Comparison of ENCODE assay signal across 9 cellular contexts in the genomic region with DNA sequence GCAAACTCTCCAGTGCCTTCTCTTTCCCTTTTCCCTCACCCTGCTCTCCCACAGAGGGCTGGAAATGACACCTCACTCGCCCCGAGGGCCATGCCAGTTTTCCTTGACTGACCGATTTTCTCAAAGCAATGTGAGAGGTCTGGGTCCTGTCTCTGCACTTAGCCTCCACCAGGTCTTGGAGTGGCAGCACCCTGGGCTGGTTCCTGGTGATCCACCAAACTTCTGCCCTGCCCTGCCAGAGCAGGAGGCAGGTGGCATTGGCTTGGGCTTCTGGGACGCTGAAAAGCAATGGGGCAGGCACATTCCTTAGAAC.
DNase-seq lines count a peak whose midpoint lies in the region; ATAC-seq, FAIRE-seq and TF ChIP-seq lines count a peak whose summit lies in the region.
"Had no signal": no experiment of that assay in that cellular context is flagged by ENCODE, and none has a peak within 500 bp of the region (broad histone marks: within the 10 kb centered on the region; RNA-seq: fewer than 3 reads in every experiment).

No MANE protein-coding gene starts in this region.

- H3K4me2 ChIP-seq in keratinocyte (ENCODE audit: control insufficient read depth, extremely low read depth, insufficient read depth, low read depth, low read length) = peak overlapping the region; percentile 91

- CTCF ChIA-PET in activated CD8-positive, alpha-beta T cell treated with anti-CD3 and anti-CD28 coated beads for 36 hours (lab: Charles Lee) = interaction anchor here (8.1 kb wide), 1 partner anchor 21 kb away, joined by 79 read pairs; no protein-coding TSS in a partner anchor

- H3K27ac Mint-ChIP-seq in activated CD8-positive, alpha-beta T cell treated with anti-CD3 and anti-CD28 coated beads for 36 hours = peak overlapping the region; percentile 97
- H3K27ac Mint-ChIP-seq in stimulated activated naive B cell treated with anti-CD40 and anti-IgM and Interleukin-4, amounts not matched to agents 10 μg/mL and 1 μg/mL and 100 μg/mL, for 72 hours = peak overlapping the region; percentile 89

- H3K4me1 Mint-ChIP-seq in activated CD8-positive, alpha-beta T cell treated with anti-CD3 and anti-CD28 coated beads for 36 hours (ENCODE audit: low read depth) = peaks cover 61% of the 10 kb centered on the region
- H3K4me1 Mint-ChIP-seq in stimulated activated naive B cell treated with anti-CD40 and anti-IgM and Interleukin-4, amounts not matched to agents 10 μg/mL and 1 μg/mL and 100 μg/mL, for 72 hours = peaks cover 57 to 66% of the 10 kb centered on the region in 2 donors

- no peaks in the 10 kb centered on the region for H3K27me3 ChIP-seq in keratinocyte (ENCODE audit: control insufficient read depth, extremely low read depth, insufficient read depth, low read length)

- H3K9me3 Mint-ChIP-seq in activated CD8-positive, alpha-beta T cell treated with anti-CD3 and anti-CD28 coated beads for 36 hours = no peaks in the 10 kb centered on the region
- H3K9me3 Mint-ChIP-seq in stimulated activated naive B cell treated with anti-CD40 and anti-IgM and Interleukin-4, amounts not matched to agents 10 μg/mL and 1 μg/mL and 100 μg/mL, for 72 hours = no peaks in the 10 kb centered on the region

- H3K36me3 ChIP-seq in keratinocyte (ENCODE audit: control insufficient read depth in 2 of 2, extremely low read depth in 1 of 2, insufficient read depth in 2 of 2, low read length in 2 of 2) = no peaks in the 10 kb centered on the region

- peaks cover 56% of the 10 kb centered on the region for H3K4me1 ChIP-seq in keratinocyte (ENCODE audit: control insufficient read depth, extremely low read depth, insufficient read depth, low read length)

- peak overlapping the region; percentile 92 for H3K4me3 Mint-ChIP-seq in activated CD8-positive, alpha-beta T cell treated with anti-CD3 and anti-CD28 coated beads for 36 hours
- peak overlapping the region; percentile 95 to 96 for H3K4me3 Mint-ChIP-seq in stimulated activated naive B cell treated with anti-CD40 and anti-IgM and Interleukin-4, amounts not matched to agents 10 μg/mL and 1 μg/mL and 100 μg/mL, for 72 hours

- H2AFZ ChIP-seq in keratinocyte (ENCODE audit: control insufficient read depth, low read length) = peak overlapping the region; percentile 60

- peak overlapping the region; percentile 79 for H3K9ac ChIP-seq in keratinocyte (ENCODE audit: control insufficient read depth, extremely low read depth, insufficient read depth, low read length)

- peak overlapping the region; percentile 75 to 80 (median 78) for H3K4me3 ChIP-seq in keratinocyte (ENCODE audit: control insufficient read depth in 2 of 3, extremely low read depth in 1 of 3, insufficient read depth in 2 of 3, low read depth in 1 of 3, low read length in 3 of 3)

- peaks cover 2% of the 10 kb centered on the region for H3K79me2 ChIP-seq in keratinocyte (ENCODE audit: control insufficient read depth, insufficient read depth, low read length)

- intact Hi-C loops in activated CD8-positive, alpha-beta T cell treated with anti-CD3 and anti-CD28 coated beads for 36 hours (cut with micrococcal nuclease) = no loop called here

- dilution Hi-C loops in keratinocyte (cut with MboI; ENCODE audit: extremely low pct_ligation_motif_present, low sequenced_read_pairs) = no loop called here

- DNase-seq in DMS 273 (lab: John Stamatoyannopoulos, UW; ENCODE audit: unreplicated experiment) = peak; percentile 37
- no peak for DNase-seq in DMS 273 treated with DMSO at 0.1 percent for 48 hours (lab: John Stamatoyannopoulos, UW)
- no peak for DNase-seq in activated CD8-positive, alpha-beta T cell treated with anti-CD3 and anti-CD28 coated beads for 36 hours
- no peak for DNase-seq in keratinocyte (ENCODE audit: low read depth, low spot score)
- DNase-seq in stimulated activated naive B cell treated with anti-CD40 and anti-IgM and Interleukin-4, amounts not matched to agents 10 μg/mL and 1 μg/mL and 100 μg/mL, for 72 hours = no peak
- DNase-seq in central memory CD4-positive, alpha-beta T cell = no peak
- DNase-seq in stimulated activated CD4-positive, alpha-beta T cell treated with anti-CD3 and anti-CD28 coated beads, Interleukin-2, amount 100 ng/mL, for 48 hours = no peak

- H3K27ac ChIP-seq in keratinocyte (ENCODE audit: control insufficient read depth, insufficient read depth, low read length) = peak overlapping the region; percentile 7

- peaks cover 3% of the 10 kb centered on the region for H3K9me1 ChIP-seq in keratinocyte (ENCODE audit: control insufficient read depth, extremely low read depth, insufficient read depth, low read length)

- no peaks in the 10 kb centered on the region for H3K27me3 Mint-ChIP-seq in activated CD8-positive, alpha-beta T cell treated with anti-CD3 and anti-CD28 coated beads for 36 hours
- no peaks in the 10 kb centered on the region for H3K27me3 Mint-ChIP-seq in stimulated activated naive B cell treated with anti-CD40 and anti-IgM and Interleukin-4, amounts not matched to agents 10 μg/mL and 1 μg/mL and 100 μg/mL, for 72 hours

- H4K20me1 ChIP-seq in keratinocyte (ENCODE audit: control insufficient read depth, extremely low read depth, insufficient read depth, low read length) = peaks cover 4% of the 10 kb centered on the region

- POLR2A ChIA-PET in activated CD8-positive, alpha-beta T cell treated with anti-CD3 and anti-CD28 coated beads for 36 hours (lab: Charles Lee) = interaction anchor here (1.0 to 9.8 kb wide), 6 partner anchors 11 to 36 kb away, joined by 3 to 175 read pairs (median 6); no protein-coding TSS in a partner anchor

- H3K36me3 Mint-ChIP-seq in activated CD8-positive, alpha-beta T cell treated with anti-CD3 and anti-CD28 coated beads for 36 hours (ENCODE audit: low read depth) = peaks cover 5% of the 10 kb centered on the region
- H3K36me3 Mint-ChIP-seq in stimulated activated naive B cell treated with anti-CD40 and anti-IgM and Interleukin-4, amounts not matched to agents 10 μg/mL and 1 μg/mL and 100 μg/mL, for 72 hours = peaks cover 0 to 3% of the 10 kb centered on the region in 2 donors

- no peak for TF ChIP-seq CTCF in activated CD8-positive, alpha-beta T cell treated with anti-CD3 and anti-CD28 coated beads for 36 hours (IDR thresholded peaks at IDR 0.05)
- TF ChIP-seq CTCF in keratinocyte (optimal IDR thresholded peaks at IDR 0.05 in 1 of 3, IDR thresholded peaks at IDR 0.05 in 1 of 3, conservative IDR thresholded peaks at IDR 0.05 in 1 of 3; ENCODE audit: extremely low read depth in 1 of 3, insufficient read depth in 2 of 3, low read length in 3 of 3) = no peak

- no peak for ATAC-seq in activated CD8-positive, alpha-beta T cell treated with anti-CD3 and anti-CD28 coated beads for 36 hours
- no peak for ATAC-seq in stimulated activated naive B cell treated with anti-CD40 and anti-IgM and Interleukin-4, amounts not matched to agents 10 μg/mL and 1 μg/mL and 100 μg/mL, for 72 hours (replicated peaks)
- no peak for ATAC-seq in HG03354 (IDR thresholded peaks at IDR 0.05; ENCODE audit: poor library complexity, severe bottlenecking, unreplicated experiment)

- H3K9me3 ChIP-seq in keratinocyte (ENCODE audit: control insufficient read depth, low read depth, low read length) = no peaks in the 10 kb centered on the region

- FAIRE-seq in keratinocyte (lab: Jason Lieb, UNC) = no peak
- FAIRE-seq: A204.1 had no signal
